Comparison of ENCODE assay signal across 21 cellular contexts in the genomic region with DNA sequence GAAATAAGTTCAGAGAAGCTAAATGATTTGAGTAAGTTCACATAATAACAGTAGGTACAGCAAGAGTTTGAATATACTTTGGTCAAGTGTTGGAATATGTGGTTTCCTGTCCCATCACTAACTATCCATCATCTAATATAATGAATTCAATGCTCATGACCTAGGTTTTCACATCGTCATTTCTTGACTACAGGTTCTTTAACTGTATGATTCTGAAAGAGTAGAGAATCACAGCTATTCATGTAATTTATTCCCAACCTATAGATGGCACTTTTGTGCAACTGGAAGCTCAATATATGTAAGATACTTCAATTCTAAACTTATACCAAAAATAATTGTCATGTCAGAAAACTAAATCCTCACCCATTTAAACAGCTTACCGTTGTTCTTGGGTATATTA. TPM values are rescaled to one million over a fixed set of nuclear protein-coding genes. Genes with fewer than 3 reads are reported as not detected.
DNase-seq lines count a peak whose midpoint lies in the region; ATAC-seq and TF ChIP-seq lines count a peak whose summit lies in the region.
"Had no signal": no experiment of that assay in that cellular context is flagged by ENCODE, and none has a peak within 500 bp of the region (broad histone marks: within the 10 kb centered on the region; RNA-seq: fewer than 3 reads in every experiment).

No MANE protein-coding gene starts in this region.

- H3K4me2 ChIP-seq in HCT116 (ENCODE audit: low read length) (no peak overlapping the region), OCI-LY7 (ENCODE audit: low read length) (no peak overlapping the region)

- H3K4me3 ChIP-seq in HCT116 (replicated peaks in 1 of 2; ENCODE audit: low read depth in 1 of 2, low read length in 2 of 2) (no peak overlapping the region), OCI-LY7 (ENCODE audit: low read depth, low read length, poor library complexity, severe bottlenecking) (no peak overlapping the region)
- H3K4me3 ChIP-seq: colonic mucosa, heart left ventricle, uterus had no signal

- peak; percentile 36 for TF ChIP-seq RAD21 in HCT116 (IDR thresholded peaks at IDR 0.05; ENCODE audit: low read depth)

- RAD21 ChIA-PET in HCT116 (lab: Charles Lee; ENCODE audit: low non-redundant PET in 1 of 2, low total read pairs in 2 of 2, uncharacterized antibody in 2 of 2, unreplicated experiment in 2 of 2) = no interaction called here

- POLR2A ChIA-PET in HCT116 (lab: Charles Lee) (no interaction called here), OCI-LY7 (lab: Charles Lee) (interaction anchor here (0.6 to 1.1 kb wide), 4 partner anchors 12 to 499 kb away, joined by 3 to 6 read pairs (median 3); no protein-coding TSS in a partner anchor)

- H3K27me3 ChIP-seq in HCT116 (ENCODE audit: insufficient read depth, low read length) = no peaks in the 10 kb centered on the region
- H3K27me3 ChIP-seq: colonic mucosa, heart left ventricle, neutrophil, uterus had no signal

- CTCF ChIA-PET in HCT116 (lab: Charles Lee) (interaction anchor here (0.6 to 1.5 kb wide), 4 partner anchors 9 to 476 kb away, joined by 3 to 4 read pairs (median 3); no protein-coding TSS in a partner anchor), OCI-LY7 (lab: Charles Lee; ENCODE audit: unreplicated experiment) (no interaction called here)

- no peak; a peak in 1 of 6 replicates for TF ChIP-seq CTCF in HCT116 (IDR thresholded peaks at IDR 0.05 in 2 of 3, conservative IDR thresholded peaks at IDR 0.05 in 1 of 3; ENCODE audit: borderline replicate concordance in 1 of 3, insufficient read depth in 1 of 3, low read depth in 2 of 3, low read length in 2 of 3)
- peak; percentile 65 for TF ChIP-seq CTCF in OCI-LY7 (conservative IDR thresholded peaks at IDR 0.05; ENCODE audit: low read length)

- H3K9me2 ChIP-seq in HCT116 (ENCODE audit: insufficient read depth) (no peaks in the 10 kb centered on the region), OCI-LY7 (ENCODE audit: insufficient read depth, low read length) (no peaks in the 10 kb centered on the region)

- H3K27ac ChIP-seq in HCT116 (ENCODE audit: low read depth, low read length) = no peak overlapping the region
- no peak overlapping the region for H3K27ac ChIP-seq in OCI-LY7 (ENCODE audit: low read depth, low read length, poor library complexity, severe bottlenecking)
- H3K27ac ChIP-seq: colonic mucosa, heart left ventricle, HL-60, neutrophil, uterus had no signal

- no peaks in the 10 kb centered on the region for H3K36me3 ChIP-seq in HCT116 (ENCODE audit: control insufficient read depth in 1 of 2, insufficient read depth in 2 of 2, low read length in 2 of 2)
- no peaks in the 10 kb centered on the region for H3K36me3 ChIP-seq in OCI-LY7 (ENCODE audit: insufficient read depth, low read length)
- H3K36me3 ChIP-seq: colonic mucosa, heart left ventricle, neutrophil, uterus had no signal

- H3K4me1 ChIP-seq in HCT116 (ENCODE audit: control insufficient read depth in 1 of 2, insufficient read depth in 2 of 2, low read length in 2 of 2) = no peaks in the 10 kb centered on the region
- no peaks in the 10 kb centered on the region for H3K4me1 ChIP-seq in OCI-LY7 (ENCODE audit: insufficient read depth, low read length, poor library complexity, severe bottlenecking)
- H3K4me1 ChIP-seq: colonic mucosa, heart left ventricle, uterus had no signal

- intact Hi-C loops in HCT116 (cut with micrococcal nuclease) (no loop called here), OCI-LY7 (cut with micrococcal nuclease; ENCODE audit: unreplicated experiment) (no loop called here), left colon (cut with DNase I, micrococcal nuclease) (loop anchor here in 1 of 2 donors (10.0 kb wide), 1 partner anchor 730 kb away; the partner anchor contains the start of gene MMRN1)

- no peaks in the 10 kb centered on the region for H3K79me2 ChIP-seq in HCT116 (ENCODE audit: insufficient read depth, low read length)
- H3K79me2 ChIP-seq in OCI-LY7 (ENCODE audit: insufficient read depth, low read depth, low read length) = no peaks in the 10 kb centered on the region

- no peak overlapping the region for H2AFZ ChIP-seq in HCT116 (ENCODE audit: low read depth, low read length, poor library complexity, severe bottlenecking)
- no peak overlapping the region for H2AFZ ChIP-seq in OCI-LY7 (ENCODE audit: low read length)

- ATAC-seq in HCT116 (no peak), left colon (peak; percentile 41), GM21515 (IDR thresholded peaks at IDR 0.05; ENCODE audit: unreplicated experiment) (no peak), HG03457 (IDR thresholded peaks at IDR 0.05; ENCODE audit: unreplicated experiment) (no peak), HG03342 (IDR thresholded peaks at IDR 0.05; ENCODE audit: unreplicated experiment) (no peak)
- ATAC-seq: heart left ventricle had no signal

- H4K20me1 ChIP-seq in HCT116 (ENCODE audit: insufficient read depth) (no peaks in the 10 kb centered on the region), OCI-LY7 (ENCODE audit: insufficient read depth, low read length) (no peaks in the 10 kb centered on the region)

- no TSS peak for BruUV-seq in HCT116 (replicated peaks; lab: Mats Ljungman, UMichigan)
- no TSS peak for BruUV-seq in OCI-LY7 (replicated peaks; lab: Mats Ljungman, UMichigan)

- H3K9ac ChIP-seq in HCT116 (ENCODE audit: low read length) = no peak overlapping the region

- TF ChIP-seq POLR2A in HCT116 (IDR thresholded peaks at IDR 0.05; ENCODE audit: borderline replicate concordance, extremely low read depth, insufficient read depth, insufficient read length) = no peak

- no peaks in the 10 kb centered on the region for H3K9me3 ChIP-seq in HCT116 (ENCODE audit: control insufficient read depth in 1 of 2, insufficient read depth in 1 of 2, low read depth in 1 of 2, low read length in 2 of 2)
- no peaks in the 10 kb centered on the region for H3K9me3 ChIP-seq in OCI-LY7 (ENCODE audit: low read length)
- H3K9me3 ChIP-seq: colonic mucosa, neutrophil, uterus had no signal

- DNase-seq in NCI-H2171 treated with DMSO at 0.1 percent for 48 hours (lab: John Stamatoyannopoulos, UW) (peak; percentile 3), NCI-H2171 (lab: John Stamatoyannopoulos, UW) (no peak), HCT116 (ENCODE audit: low read depth, low spot score) (no peak), OCI-LY7 (ENCODE audit: low spot score) (no peak), left colon (no peak)
- DNase-seq: activated B cell treated with CpG ODN at 0.5 μM for 24 hours; activated naive CD8-positive, alpha-beta T cell treated with anti-CD3 and anti-CD28 coated beads for 36 hours; colonic mucosa; H7; heart left ventricle; immature natural killer cell; NCI-H1105; NCI-H226; SIG-M5; stimulated activated CD4-positive, alpha-beta T cell treated with anti-CD3 and anti-CD28 coated beads, Interleukin-4, amount 100 ng/mL, for 24 hours; uterus had no signal

TF ChIP-seq in HCT116, 20 proteins besides CTCF, POLR2A, EP300 and RAD21:
- TF ChIP-seq, protein P1, sequence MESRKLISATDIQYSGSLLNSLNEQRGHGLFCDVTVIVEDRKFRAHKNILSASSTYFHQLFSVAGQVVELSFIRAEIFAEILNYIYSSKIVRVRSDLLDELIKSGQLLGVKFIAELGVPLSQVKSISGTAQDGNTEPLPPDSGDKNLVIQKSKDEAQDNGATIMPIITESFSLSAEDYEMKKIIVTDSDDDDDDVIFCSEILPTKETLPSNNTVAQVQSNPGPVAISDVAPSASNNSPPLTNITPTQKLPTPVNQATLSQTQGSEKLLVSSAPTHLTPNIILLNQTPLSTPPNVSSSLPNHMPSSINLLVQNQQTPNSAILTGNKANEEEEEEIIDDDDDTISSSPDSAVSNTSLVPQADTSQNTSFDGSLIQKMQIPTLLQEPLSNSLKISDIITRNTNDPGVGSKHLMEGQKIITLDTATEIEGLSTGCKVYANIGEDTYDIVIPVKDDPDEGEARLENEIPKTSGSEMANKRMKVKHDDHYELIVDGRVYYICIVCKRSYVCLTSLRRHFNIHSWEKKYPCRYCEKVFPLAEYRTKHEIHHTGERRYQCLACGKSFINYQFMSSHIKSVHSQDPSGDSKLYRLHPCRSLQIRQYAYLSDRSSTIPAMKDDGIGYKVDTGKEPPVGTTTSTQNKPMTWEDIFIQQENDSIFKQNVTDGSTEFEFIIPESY (IDR thresholded peaks at IDR 0.05; ENCODE audit: extremely low read depth, insufficient replicate concordance, low read length) = no peak
- TF ChIP-seq FOSL1 (IDR thresholded peaks at IDR 0.05; ENCODE audit: low read depth) (no peak), EZH2phosphoT487 (IDR thresholded peaks at IDR 0.05; ENCODE audit: borderline replicate concordance) (no peak), ELF1 (IDR thresholded peaks at IDR 0.05; ENCODE audit: borderline replicate concordance, low read depth) (no peak), EGR1 (IDR thresholded peaks at IDR 0.05; ENCODE audit: low read depth) (no peak), SRF (IDR thresholded peaks at IDR 0.05; ENCODE audit: low read depth) (no peak), POLR2AphosphoS5 (IDR thresholded peaks at IDR 0.05; ENCODE audit: low read depth, low read length) (no peak)
TF ChIP-seq in HCT116: peak in this region for 0.

RNA-seq across cellular contexts. Expression of gene TIGD2, which starts 53.1 kb away (rescaled TPM):
- total RNA-seq in HCT116 (2021; ENCODE audit: unreplicated experiment) (10.3 TPM), OCI-LY7 (2022) (9.6 and 10.0 TPM in 2 replicates), left colon (1 to 10 TPM; 5.2 to 5.3 TPM)
- polyA plus RNA-seq in HCT116 (2012) = 3.7 and 6.1 TPM in 2 replicates
- 3.7 and 6.3 TPM in 2 replicates for total RNA-seq in OCI-LY7 (2014; rRNA removed; shearing (Covaris generic))
